Comparison of ENCODE assay signal across 1 cellular context in the genomic region with DNA sequence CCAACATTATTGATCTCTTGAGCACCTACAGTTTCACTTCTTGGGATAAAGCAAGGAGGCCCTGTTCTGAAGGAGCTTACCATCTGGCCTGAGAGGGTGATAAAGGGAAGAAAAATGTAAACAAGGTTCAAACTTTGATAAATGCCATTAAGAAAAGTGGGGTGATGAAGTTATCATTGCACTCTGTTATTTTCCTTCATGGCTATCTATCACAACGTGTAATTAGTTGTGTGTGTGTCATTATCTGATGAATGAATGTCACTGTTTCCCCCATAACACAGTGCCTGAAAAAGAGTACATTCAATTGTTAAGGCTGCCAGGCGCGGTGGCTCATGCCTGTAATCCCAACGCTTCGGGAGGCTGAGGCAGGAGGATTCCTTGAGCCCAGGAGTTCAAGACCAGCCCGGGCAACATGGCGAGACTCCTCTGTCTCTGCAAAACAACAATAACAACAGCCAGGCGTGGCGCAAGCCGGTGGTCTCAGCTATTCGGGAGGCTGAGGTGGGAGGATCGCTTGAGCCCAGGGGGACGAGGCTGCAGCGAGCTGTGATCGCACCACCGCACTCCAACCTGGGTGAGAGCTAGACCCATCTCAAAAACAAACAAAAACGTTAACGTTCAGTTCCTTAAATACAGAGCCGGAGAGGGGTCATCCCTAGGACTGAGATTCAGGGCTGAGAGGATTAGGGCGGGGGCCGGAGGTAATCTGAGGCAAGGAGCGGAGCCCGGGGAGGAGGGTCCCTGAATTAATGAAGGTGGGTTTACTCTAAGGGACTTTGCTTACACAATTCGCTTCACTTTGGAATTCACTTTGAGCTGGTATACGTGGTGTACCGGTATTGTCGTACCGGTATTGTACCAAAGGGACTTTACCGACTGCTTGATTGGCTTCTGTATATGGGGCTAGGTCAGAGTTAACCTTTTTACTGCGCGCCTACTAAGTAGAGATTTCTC.
TF ChIP-seq lines count a peak whose summit lies in the region.

No MANE protein-coding gene starts in this region.

TF ChIP-seq in IMR-90, 13 proteins besides CTCF, POLR2A, EP300 and RAD21:
- TF ChIP-seq NFE2L2 (IDR thresholded peaks at IDR 0.05; ENCODE audit: low read depth, low read length) (no peak), MXI1 (IDR thresholded peaks at IDR 0.05; ENCODE audit: borderline replicate concordance, low read depth, low read length) (no peak), SMC3 (IDR thresholded peaks at IDR 0.05; ENCODE audit: low read depth, low read length) (no peak), MAZ (IDR thresholded peaks at IDR 0.05; ENCODE audit: borderline replicate concordance, low read depth, low read length) (no peak), CEBPB (IDR thresholded peaks at IDR 0.05; ENCODE audit: low read depth, low read length) (no peak)
